Comparison of ENCODE assay signal across 8 cellular contexts in the genomic region with DNA sequence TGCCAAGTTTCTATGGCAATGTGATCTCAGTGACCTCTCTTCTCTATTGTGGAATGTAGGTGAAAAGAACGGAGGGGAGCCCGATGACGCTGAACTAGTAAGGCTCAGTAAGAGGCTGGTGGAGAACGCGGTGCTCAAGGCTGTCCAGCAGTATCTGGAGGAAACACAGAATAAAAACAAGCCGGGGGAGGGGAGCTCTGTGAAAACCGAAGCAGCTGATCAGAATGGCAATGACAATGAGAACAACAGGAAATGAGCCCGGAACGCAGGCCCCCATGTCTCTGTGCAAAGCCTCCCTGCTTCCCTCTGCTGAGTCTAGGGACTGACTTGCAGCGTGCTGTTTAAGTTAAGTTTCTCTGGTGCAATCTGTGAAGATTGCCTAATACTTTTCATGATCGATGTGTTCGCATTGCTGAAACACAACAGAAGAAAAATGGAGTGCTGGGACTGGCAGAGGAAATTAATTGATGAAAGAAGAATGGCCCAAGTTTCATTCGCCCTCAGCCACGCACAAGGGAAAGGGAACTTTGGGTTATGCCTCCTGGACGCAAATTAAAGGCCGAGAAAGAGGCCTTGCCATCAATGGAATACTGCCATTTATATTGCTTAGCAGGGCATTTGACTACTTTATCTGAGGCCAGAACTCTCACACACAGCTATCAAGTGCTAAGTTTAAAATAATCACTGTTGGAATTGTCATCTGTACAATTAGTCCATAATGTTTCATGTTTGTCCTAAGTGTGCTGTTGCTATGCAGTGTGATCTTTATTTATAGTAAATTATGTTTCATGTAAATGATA.
DNase-seq lines count a peak whose midpoint lies in the region; ATAC-seq and TF ChIP-seq lines count a peak whose summit lies in the region.

No MANE protein-coding gene starts in this region.

- peak overlapping the region; percentile 27 for H3K4me3 ChIP-seq in CD8-positive, alpha-beta memory T cell (ENCODE audit: low read length)

- CTCF ChIA-PET in CD8-positive, alpha-beta memory T cell (lab: Charles Lee): interaction anchor here (0.9 to 1.7 kb wide), 8 partner anchors 11 to 98 kb away, joined by 3 to 10 read pairs (median 3); no protein-coding TSS in a partner anchor
- CTCF ChIA-PET in activated naive CD4-positive, alpha-beta T cell treated with anti-CD3 and anti-CD28 coated beads for 36 hours (lab: Charles Lee): interaction anchor here (0.7 to 0.9 kb wide), 2 partner anchors 24 to 60 kb away, joined by 3 to 4 read pairs; no protein-coding TSS in a partner anchor

- H3K27ac ChIP-seq in CD8-positive, alpha-beta memory T cell (ENCODE audit: low read depth, low read length): peak overlapping the region; percentile 21

- peak; percentile 25 to 83 (median 62) for DNase-seq in CD8-positive, alpha-beta memory T cell
- DNase-seq in activated naive CD4-positive, alpha-beta T cell treated with anti-CD3 and anti-CD28 coated beads for 36 hours: peak; percentile 84
- DNase-seq in islet precursor cell (peak; percentile 71), dedifferentiated amniotic fluid mesenchymal stem cell (ENCODE audit: extremely low spot score) (no peak), NCI-H1092 (lab: John Stamatoyannopoulos, UW) (no peak)
- peak; percentile 31 to 40 (median 32) for DNase-seq in stimulated activated CD4-positive, alpha-beta T cell treated with anti-CD3 and anti-CD28 coated beads, TNF-alpha, amount 100 ng/mL, for 24 hours (ENCODE audit: low read depth in 3 of 3)

- ATAC-seq in HG02571 (IDR thresholded peaks at IDR 0.05; ENCODE audit: unreplicated experiment): no peak

- H3K9me3 Mint-ChIP-seq in CD8-positive, alpha-beta memory T cell: peaks cover 0 to 9% (median 0%) of the 10 kb centered on the region in 5 donors
- H3K9me3 Mint-ChIP-seq in activated naive CD4-positive, alpha-beta T cell treated with anti-CD3 and anti-CD28 coated beads for 36 hours: peaks cover 10% of the 10 kb centered on the region

- no peaks in the 10 kb centered on the region for H3K36me3 ChIP-seq in CD8-positive, alpha-beta memory T cell (ENCODE audit: insufficient read depth, low read length)

- H3K27ac Mint-ChIP-seq in CD8-positive, alpha-beta memory T cell: peak overlapping the region; percentile 58 to 98 (median 93)
- H3K27ac Mint-ChIP-seq in activated naive CD4-positive, alpha-beta T cell treated with anti-CD3 and anti-CD28 coated beads for 36 hours: peak overlapping the region; percentile 96

- intact Hi-C loops in activated naive CD4-positive, alpha-beta T cell treated with anti-CD3 and anti-CD28 coated beads for 36 hours (cut with micrococcal nuclease): loop anchor here (1.0 to 5.0 kb wide), 8 partner anchors 12 to 347 kb away; a partner anchor contains a TSS

- POLR2A ChIA-PET in CD8-positive, alpha-beta memory T cell (lab: Charles Lee): interaction anchor here (0.5 to 3.3 kb wide), 5 partner anchors 10 to 82 kb away, joined by 3 to 19 read pairs (median 5); no protein-coding TSS in a partner anchor

- H3K27me3 ChIP-seq in CD8-positive, alpha-beta memory T cell (ENCODE audit: insufficient read depth, low read length, poor library complexity, severe bottlenecking): no peaks in the 10 kb centered on the region

- H3K4me3 Mint-ChIP-seq in CD8-positive, alpha-beta memory T cell: peak overlapping the region; percentile 2 to 87 (median 81)
- peak overlapping the region; percentile 75 for H3K4me3 Mint-ChIP-seq in activated naive CD4-positive, alpha-beta T cell treated with anti-CD3 and anti-CD28 coated beads for 36 hours

- peaks cover 41% of the 10 kb centered on the region for H3K4me1 ChIP-seq in CD8-positive, alpha-beta memory T cell (ENCODE audit: insufficient read depth, low read length)

- no peaks in the 10 kb centered on the region for H3K27me3 Mint-ChIP-seq in CD8-positive, alpha-beta memory T cell
- H3K27me3 Mint-ChIP-seq in activated naive CD4-positive, alpha-beta T cell treated with anti-CD3 and anti-CD28 coated beads for 36 hours (ENCODE audit: low read depth): no peaks in the 10 kb centered on the region

- peaks cover 31 to 42% (median 41%) of the 10 kb centered on the region in 3 donors for H3K4me1 Mint-ChIP-seq in CD8-positive, alpha-beta memory T cell
- peaks cover 48% of the 10 kb centered on the region for H3K4me1 Mint-ChIP-seq in activated naive CD4-positive, alpha-beta T cell treated with anti-CD3 and anti-CD28 coated beads for 36 hours (ENCODE audit: low read depth)

- peaks cover 16 to 34% (median 33%) of the 10 kb centered on the region in 3 donors for H3K36me3 Mint-ChIP-seq in CD8-positive, alpha-beta memory T cell
- peaks cover 8% of the 10 kb centered on the region for H3K36me3 Mint-ChIP-seq in activated naive CD4-positive, alpha-beta T cell treated with anti-CD3 and anti-CD28 coated beads for 36 hours (ENCODE audit: low read depth)

- no peaks in the 10 kb centered on the region for H3K9me3 ChIP-seq in CD8-positive, alpha-beta memory T cell (ENCODE audit: low read length)

TF ChIP-seq in PFSK-1, 5 proteins besides CTCF, POLR2A, EP300 and RAD21:
- TF ChIP-seq, protein P1, sequence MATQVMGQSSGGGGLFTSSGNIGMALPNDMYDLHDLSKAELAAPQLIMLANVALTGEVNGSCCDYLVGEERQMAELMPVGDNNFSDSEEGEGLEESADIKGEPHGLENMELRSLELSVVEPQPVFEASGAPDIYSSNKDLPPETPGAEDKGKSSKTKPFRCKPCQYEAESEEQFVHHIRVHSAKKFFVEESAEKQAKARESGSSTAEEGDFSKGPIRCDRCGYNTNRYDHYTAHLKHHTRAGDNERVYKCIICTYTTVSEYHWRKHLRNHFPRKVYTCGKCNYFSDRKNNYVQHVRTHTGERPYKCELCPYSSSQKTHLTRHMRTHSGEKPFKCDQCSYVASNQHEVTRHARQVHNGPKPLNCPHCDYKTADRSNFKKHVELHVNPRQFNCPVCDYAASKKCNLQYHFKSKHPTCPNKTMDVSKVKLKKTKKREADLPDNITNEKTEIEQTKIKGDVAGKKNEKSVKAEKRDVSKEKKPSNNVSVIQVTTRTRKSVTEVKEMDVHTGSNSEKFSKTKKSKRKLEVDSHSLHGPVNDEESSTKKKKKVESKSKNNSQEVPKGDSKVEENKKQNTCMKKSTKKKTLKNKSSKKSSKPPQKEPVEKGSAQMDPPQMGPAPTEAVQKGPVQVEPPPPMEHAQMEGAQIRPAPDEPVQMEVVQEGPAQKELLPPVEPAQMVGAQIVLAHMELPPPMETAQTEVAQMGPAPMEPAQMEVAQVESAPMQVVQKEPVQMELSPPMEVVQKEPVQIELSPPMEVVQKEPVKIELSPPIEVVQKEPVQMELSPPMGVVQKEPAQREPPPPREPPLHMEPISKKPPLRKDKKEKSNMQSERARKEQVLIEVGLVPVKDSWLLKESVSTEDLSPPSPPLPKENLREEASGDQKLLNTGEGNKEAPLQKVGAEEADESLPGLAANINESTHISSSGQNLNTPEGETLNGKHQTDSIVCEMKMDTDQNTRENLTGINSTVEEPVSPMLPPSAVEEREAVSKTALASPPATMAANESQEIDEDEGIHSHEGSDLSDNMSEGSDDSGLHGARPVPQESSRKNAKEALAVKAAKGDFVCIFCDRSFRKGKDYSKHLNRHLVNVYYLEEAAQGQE (IDR thresholded peaks at IDR 0.05; ENCODE audit: insufficient read depth in 1 of 2, low read depth in 2 of 2, low read length in 2 of 2): peak in 1 of 2 experiments; percentile 76; a peak in 2 of 4 replicates
- no peak for TF ChIP-seq TAF1 (IDR thresholded peaks at IDR 0.05; ENCODE audit: borderline replicate concordance, insufficient read depth, low read length)
- TF ChIP-seq FOXP2 (optimal IDR thresholded peaks at IDR 0.05; ENCODE audit: borderline replicate concordance, extremely low read depth, extremely low read length, insufficient read depth): peak; percentile 42
- TF ChIP-seq POLR2AphosphoS5 (IDR thresholded peaks at IDR 0.05; ENCODE audit: low read depth, low read length): no peak
- no peak for TF ChIP-seq SIN3A (IDR thresholded peaks at IDR 0.05; ENCODE audit: borderline replicate concordance, insufficient read depth, low read length)

Comparison
In these comparisons a context has a peak if more than half of its experiments do, and no peak if none do; other contexts are left out.
1. DNase-seq: peak in CD8-positive, alpha-beta memory T cell (5 of 5), activated naive CD4-positive, alpha-beta T cell treated with anti-CD3 and anti-CD28 coated beads for 36 hours (single experiment), islet precursor cell (single experiment) and stimulated activated CD4-positive, alpha-beta T cell treated with anti-CD3 and anti-CD28 coated beads, TNF-alpha, amount 100 ng/mL, for 24 hours (3 of 3); none in dedifferentiated amniotic fluid mesenchymal stem cell (single experiment) and NCI-H1092 (single experiment).